1 cellular context compared by ENCODE assay signal in genomic region chr1:149877211-149877946, GRCh38.
TF ChIP-seq lines count a peak whose summit lies in the region.

No MANE protein-coding gene starts in this region.

TF ChIP-seq in K562, 482 proteins besides CTCF, POLR2A, EP300 and RAD21 (continued from another document):
- TF ChIP-seq AFF4 (CRISPR knock-in tag; IDR thresholded peaks at IDR 0.05) (no peak), PHB2 (IDR thresholded peaks at IDR 0.05; ENCODE audit: low read depth) (no peak), ZBTB26 (CRISPR knock-in tag; IDR thresholded peaks at IDR 0.05) (no peak), KDM1A (IDR thresholded peaks at IDR 0.05) (no peak), THAP12 (CRISPR knock-in tag; IDR thresholded peaks at IDR 0.05) (no peak), POLR3G (IDR thresholded peaks at IDR 0.05; ENCODE audit: extremely low read depth, insufficient read length, insufficient replicate concordance) (no peak), NR0B1 (IDR thresholded peaks at IDR 0.05; ENCODE audit: partially characterized antibody) (no peak), TAF1 (IDR thresholded peaks at IDR 0.05; ENCODE audit: control insufficient read depth, extremely low read depth, insufficient read depth, low read length, severe bottlenecking) (no peak), ZBTB5 (IDR thresholded peaks at IDR 0.05) (peak; percentile 86), SMAD4 (CRISPR knock-in tag; conservative IDR thresholded peaks at IDR 0.05) (no peak), ZNF655 (CRISPR knock-in tag; IDR thresholded peaks at IDR 0.05) (no peak), MAX (CRISPR knock-in tag; IDR thresholded peaks at IDR 0.05) (no peak), RUNX1 (IDR thresholded peaks at IDR 0.05; ENCODE audit: low read depth) (no peak), ZC3H8 (IDR thresholded peaks at IDR 0.05) (no peak), KHSRP (IDR thresholded peaks at IDR 0.05) (no peak), ZNF584 (CRISPR knock-in tag; IDR thresholded peaks at IDR 0.05; ENCODE audit: low read depth) (no peak), NFIC (IDR thresholded peaks at IDR 0.05) (no peak), ZNF408 (CRISPR knock-in tag; IDR thresholded peaks at IDR 0.05; ENCODE audit: low read depth) (no peak), ZNF696 (CRISPR knock-in tag; conservative IDR thresholded peaks at IDR 0.05) (no peak), NFE2 (IDR thresholded peaks at IDR 0.05; ENCODE audit: low read depth) (peak; percentile 74), TFAP4 (CRISPR knock-in tag; IDR thresholded peaks at IDR 0.05; ENCODE audit: borderline replicate concordance) (no peak), DPF2 (IDR thresholded peaks at IDR 0.05) (no peak), ZBTB1 (CRISPR knock-in tag; IDR thresholded peaks at IDR 0.05; ENCODE audit: borderline replicate concordance, low read depth) (no peak)
